In genomic region chr20:33777831-33778230, GRCh38 we compare ENCODE assay signal across 1 cellular context.
TF ChIP-seq lines count a peak whose summit lies in the region.

No MANE protein-coding gene starts in this region.

TF ChIP-seq in K562, 482 proteins besides CTCF, POLR2A, EP300 and RAD21:
- no peak for TF ChIP-seq SREBF2 (CRISPR knock-in tag; IDR thresholded peaks at IDR 0.05)
- no peak for TF ChIP-seq FOXA3 (CRISPR knock-in tag; conservative IDR thresholded peaks at IDR 0.05 in 1 of 2, IDR thresholded peaks at IDR 0.05 in 1 of 2)
- TF ChIP-seq POLR3A (IDR thresholded peaks at IDR 0.05; ENCODE audit: borderline replicate concordance, extremely low read depth, insufficient read depth, insufficient read length): no peak
- TF ChIP-seq PHB (CRISPR knock-in tag; IDR thresholded peaks at IDR 0.05): no peak
